Comparison of ENCODE assay signal across 9 cellular contexts in genomic region chr12:77995436-77996167, GRCh38.
DNase-seq lines count a peak whose midpoint lies in the region; ATAC-seq and TF ChIP-seq lines count a peak whose summit lies in the region.
"Had no signal": no experiment of that assay in that cellular context is flagged by ENCODE, and none has a peak within 500 bp of the region (broad histone marks: within the 10 kb centered on the region; RNA-seq: fewer than 3 reads in every experiment).

No MANE protein-coding gene starts in this region.

- no peak overlapping the region for H3K27ac ChIP-seq in MM.1S (ENCODE audit: low read length)
- H3K27ac ChIP-seq: colonic mucosa had no signal

- no peak overlapping the region for H3K4me3 Mint-ChIP-seq in immature natural killer cell

- H3K36me3 ChIP-seq in adipocyte (ENCODE audit: control insufficient read depth, insufficient read depth, low read length, severe bottlenecking) (peaks cover 12% of the 10 kb centered on the region), MM.1S (replicated peaks; ENCODE audit: insufficient read depth, low read length) (no peaks in the 10 kb centered on the region)
- H3K36me3 ChIP-seq: colonic mucosa had no signal

- H3K4me3 ChIP-seq in AG04449 (ENCODE audit: low read depth, low read length) = no peak overlapping the region
- H3K4me3 ChIP-seq in adipocyte (ENCODE audit: low read length) = no peak overlapping the region
- no peak overlapping the region for H3K4me3 ChIP-seq in MM.1S (ENCODE audit: low read length)
- H3K4me3 ChIP-seq: colonic mucosa had no signal

- peaks cover 0 to 25% (median 5%) of the 10 kb centered on the region in 6 donors for H3K9me3 Mint-ChIP-seq in immature natural killer cell

- no peaks in the 10 kb centered on the region for H3F3A ChIP-seq in MM.1S (ENCODE audit: insufficient read depth, low read length)

- no peaks in the 10 kb centered on the region for H3K36me3 Mint-ChIP-seq in immature natural killer cell

- H2AFZ ChIP-seq in MM.1S (ENCODE audit: low read length) = no peak overlapping the region

- H3K9me2 ChIP-seq in MM.1S (replicated peaks; ENCODE audit: insufficient read depth, low read length) = no peaks in the 10 kb centered on the region

- POLR2A ChIA-PET in AG04449 (lab: Yijun Ruan, JAX) = no interaction called here

- H4K20me1 ChIP-seq in MM.1S (ENCODE audit: insufficient read depth, low read length) = no peaks in the 10 kb centered on the region

- H3K79me2 ChIP-seq in MM.1S (ENCODE audit: low read length) = no peaks in the 10 kb centered on the region

- H3K4me1 ChIP-seq in adipocyte (ENCODE audit: control insufficient read depth, insufficient read depth, low read length) = peaks cover 18% of the 10 kb centered on the region
- H3K4me1 ChIP-seq in MM.1S (ENCODE audit: low read length) = no peaks in the 10 kb centered on the region

- CTCF ChIA-PET in AG04449 (lab: Yijun Ruan, JAX) = no interaction called here

- peak; percentile 9 for DNase-seq in AG04449 (ENCODE audit: low read depth, low spot score)
- peak; percentile 27 for DNase-seq in adipocyte (ENCODE audit: low read depth)
- no peak for DNase-seq in immature natural killer cell
- DNase-seq in NCI-H82 (lab: John Stamatoyannopoulos, UW) = no peak
- DNase-seq in MM.1S = no peak
- no peak for DNase-seq in GOT3 (lab: John Stamatoyannopoulos, UW)
- DNase-seq: colonic mucosa had no signal

- H3K27me3 ChIP-seq in adipocyte (replicated peaks; ENCODE audit: control insufficient read depth, insufficient read depth, low read length) (no peaks in the 10 kb centered on the region), MM.1S (replicated peaks; ENCODE audit: insufficient read depth, low read length) (no peaks in the 10 kb centered on the region)
- H3K27me3 ChIP-seq: colonic mucosa had no signal

- H3K27me3 Mint-ChIP-seq in immature natural killer cell (ENCODE audit: low read depth in 3 of 3) = no peaks in the 10 kb centered on the region

- H3K4me2 ChIP-seq in MM.1S (ENCODE audit: low read depth, low read length) = no peak overlapping the region

- no peaks in the 10 kb centered on the region for H3K4me1 Mint-ChIP-seq in immature natural killer cell

- H3K9me3 ChIP-seq in adipocyte (ENCODE audit: control insufficient read depth, low read length) (peaks cover 1% of the 10 kb centered on the region), MM.1S (replicated peaks; ENCODE audit: insufficient read depth, low read length) (no peaks in the 10 kb centered on the region)
- H3K9me3 ChIP-seq: colonic mucosa had no signal

- TF ChIP-seq CTCF in AG04449 (IDR thresholded peaks at IDR 0.05; ENCODE audit: insufficient read depth, low read length, missing control alignments) = no peak
- no peak for TF ChIP-seq CTCF in MM.1S (IDR thresholded peaks at IDR 0.05; ENCODE audit: low read length)

- peak; percentile 73 for ATAC-seq in GM19043 (IDR thresholded peaks at IDR 0.05; ENCODE audit: low read depth, unreplicated experiment)
- peak; percentile 92 for ATAC-seq in HG03060 (IDR thresholded peaks at IDR 0.05; ENCODE audit: low read depth, unreplicated experiment)

- no peak overlapping the region for H3K27ac Mint-ChIP-seq in immature natural killer cell

- H3K9ac ChIP-seq in adipocyte (ENCODE audit: low read length) (no peak overlapping the region), MM.1S (ENCODE audit: low read length) (no peak overlapping the region)

Comparison
In these comparisons a context has a peak if more than half of its experiments do, and no peak if none do; other contexts are left out.
1. DNase-seq: peak in AG04449 (single experiment) and adipocyte (single experiment); none in immature natural killer cell (0 of 3), NCI-H82 (single experiment), MM.1S (single experiment) and GOT3 (single experiment).